Comparison of ENCODE assay signal across 9 cellular contexts in genomic region chr13:77810430-77810829, GRCh38.
DNase-seq lines count a peak whose midpoint lies in the region; ATAC-seq and TF ChIP-seq lines count a peak whose summit lies in the region.
"Had no signal": no experiment of that assay in that cellular context is flagged by ENCODE, and none has a peak within 500 bp of the region (broad histone marks: within the 10 kb centered on the region; RNA-seq: fewer than 3 reads in every experiment).

No MANE protein-coding gene starts in this region.

- H3K4me3 ChIP-seq in LNCaP clone FGC (ENCODE audit: low read depth, low read length) (no peak overlapping the region), retinal pigment epithelial cell (ENCODE audit: low read length) (no peak overlapping the region)

- H3K27me3 Mint-ChIP-seq in chondrocyte (ENCODE audit: low read depth) = peaks cover 4% of the 10 kb centered on the region

- H3K4me3 Mint-ChIP-seq in chondrocyte (ENCODE audit: unreplicated experiment) = no peak overlapping the region
- H3K4me3 Mint-ChIP-seq: CD4-positive, CD25-positive, alpha-beta regulatory T cell had no signal

- DNase-seq in NCI-H1694 treated with DMSO at 0.1 percent for 48 hours (lab: John Stamatoyannopoulos, UW) (peak; percentile 16), NCI-H1694 (lab: John Stamatoyannopoulos, UW) (no peak), LNCaP clone FGC (ENCODE audit: low read depth) (no peak), chondrocyte (ENCODE audit: low spot score) (no peak), retinal pigment epithelial cell (ENCODE audit: low read depth) (no peak), activated T-cell treated with anti-CD3 and anti-CD28 coated beads for 4 hours (no peak)
- no peak for DNase-seq in activated effector memory CD4-positive, alpha-beta T cell treated with Interleukin-2 at 50 U/mL for 16 hours

- H3K36me3 Mint-ChIP-seq in chondrocyte (ENCODE audit: low read depth) = no peaks in the 10 kb centered on the region
- H3K36me3 Mint-ChIP-seq: CD4-positive, CD25-positive, alpha-beta regulatory T cell had no signal

- TF ChIP-seq CTCF in LNCaP clone FGC (IDR thresholded peaks at IDR 0.05; ENCODE audit: control insufficient read depth, extremely low read depth, insufficient read depth) (peak; percentile 57), chondrocyte (IDR thresholded peaks at IDR 0.05) (peak; percentile 38), retinal pigment epithelial cell (conservative IDR thresholded peaks at IDR 0.05; ENCODE audit: low read depth, low read length) (peak; percentile 56)

- H3K27ac Mint-ChIP-seq in chondrocyte (ENCODE audit: unreplicated experiment) = no peak overlapping the region
- H3K27ac Mint-ChIP-seq: CD4-positive, CD25-positive, alpha-beta regulatory T cell had no signal

- no peaks in the 10 kb centered on the region for H3K4me1 Mint-ChIP-seq in chondrocyte (ENCODE audit: low read depth)

- peak; percentile 76 for ATAC-seq in GM21723 (IDR thresholded peaks at IDR 0.05; ENCODE audit: unreplicated experiment)

- no peaks in the 10 kb centered on the region for H3K9me3 Mint-ChIP-seq in chondrocyte (ENCODE audit: low read depth)
